In the genomic region with DNA sequence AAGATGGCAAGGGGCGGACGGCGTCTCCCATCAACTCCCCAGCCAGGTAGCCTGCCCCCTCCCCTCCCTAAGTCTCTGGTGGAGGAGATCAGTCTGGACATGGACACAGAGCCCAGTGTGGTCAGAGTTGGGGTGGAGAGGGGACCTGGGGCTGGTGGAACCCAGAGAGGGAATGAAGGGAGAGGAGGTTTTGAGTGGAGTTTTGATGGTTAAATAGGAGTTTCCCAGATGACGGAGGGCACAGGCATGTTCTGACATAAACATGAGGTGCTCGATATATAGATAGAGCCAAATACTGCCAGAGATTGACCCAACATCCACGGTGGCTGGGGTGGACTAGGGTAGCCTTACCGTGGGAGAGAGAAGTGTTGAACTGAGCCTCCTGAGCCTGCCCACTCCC, we compare ENCODE assay signal across 1 cellular context.
TF ChIP-seq lines count a peak whose summit lies in the region.

No MANE protein-coding gene starts in this region.

TF ChIP-seq in IMR-90, 13 proteins besides CTCF, POLR2A, EP300 and RAD21:
- TF ChIP-seq NFE2L2 (IDR thresholded peaks at IDR 0.05; ENCODE audit: low read depth, low read length) (no peak), FOS (IDR thresholded peaks at IDR 0.05; ENCODE audit: low read depth, low read length) (no peak), MAFK (IDR thresholded peaks at IDR 0.05; ENCODE audit: low read depth, low read length) (no peak), CHD1 (IDR thresholded peaks at IDR 0.05; ENCODE audit: low read depth, low read length) (no peak), RFX5 (IDR thresholded peaks at IDR 0.05; ENCODE audit: low read depth, low read length) (no peak)
- TF ChIP-seq, protein P1, sequence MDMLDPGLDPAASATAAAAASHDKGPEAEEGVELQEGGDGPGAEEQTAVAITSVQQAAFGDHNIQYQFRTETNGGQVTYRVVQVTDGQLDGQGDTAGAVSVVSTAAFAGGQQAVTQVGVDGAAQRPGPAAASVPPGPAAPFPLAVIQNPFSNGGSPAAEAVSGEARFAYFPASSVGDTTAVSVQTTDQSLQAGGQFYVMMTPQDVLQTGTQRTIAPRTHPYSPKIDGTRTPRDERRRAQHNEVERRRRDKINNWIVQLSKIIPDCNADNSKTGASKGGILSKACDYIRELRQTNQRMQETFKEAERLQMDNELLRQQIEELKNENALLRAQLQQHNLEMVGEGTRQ (IDR thresholded peaks at IDR 0.05; ENCODE audit: low read depth, low read length) = no peak
